ENCODE assay signal across 1 cellular context in the genomic region with DNA sequence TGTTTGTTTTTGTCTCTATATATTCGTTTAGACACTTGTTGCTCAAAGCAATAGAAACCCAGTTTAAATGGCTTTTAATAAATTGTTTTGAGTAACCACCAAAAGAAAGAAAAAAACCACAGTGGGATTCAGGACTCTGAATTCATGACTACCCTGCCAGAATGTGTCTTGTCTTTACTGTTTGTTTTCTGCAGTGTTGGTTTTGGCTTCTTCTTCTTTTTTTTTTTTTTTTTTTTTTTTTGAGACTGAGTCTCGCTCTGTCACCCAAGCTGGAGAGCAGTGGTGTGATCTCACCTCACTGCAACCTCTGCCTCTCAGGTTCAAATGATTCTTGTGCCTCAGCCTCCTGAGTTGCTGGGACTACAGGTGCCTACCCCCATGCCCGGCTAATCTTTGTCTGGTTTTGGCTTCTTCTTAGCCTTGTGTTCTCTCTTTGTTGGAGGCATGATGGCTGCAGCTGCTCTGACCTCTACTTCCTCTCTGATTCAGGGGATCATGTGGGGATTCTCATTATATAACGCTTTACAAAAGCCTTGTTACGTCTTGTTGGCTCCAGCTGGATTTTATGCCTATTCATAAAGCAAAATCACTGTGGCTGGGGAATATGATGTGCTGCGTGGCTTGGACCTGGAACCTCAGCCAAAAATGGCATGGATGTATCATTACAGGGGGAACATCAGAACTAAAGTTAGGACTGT.
TF ChIP-seq lines count a peak whose summit lies in the region.

No MANE protein-coding gene starts in this region.

TF ChIP-seq in liver, 16 proteins besides CTCF, POLR2A, EP300 and RAD21 (continued from another document):
- TF ChIP-seq, protein P1, sequence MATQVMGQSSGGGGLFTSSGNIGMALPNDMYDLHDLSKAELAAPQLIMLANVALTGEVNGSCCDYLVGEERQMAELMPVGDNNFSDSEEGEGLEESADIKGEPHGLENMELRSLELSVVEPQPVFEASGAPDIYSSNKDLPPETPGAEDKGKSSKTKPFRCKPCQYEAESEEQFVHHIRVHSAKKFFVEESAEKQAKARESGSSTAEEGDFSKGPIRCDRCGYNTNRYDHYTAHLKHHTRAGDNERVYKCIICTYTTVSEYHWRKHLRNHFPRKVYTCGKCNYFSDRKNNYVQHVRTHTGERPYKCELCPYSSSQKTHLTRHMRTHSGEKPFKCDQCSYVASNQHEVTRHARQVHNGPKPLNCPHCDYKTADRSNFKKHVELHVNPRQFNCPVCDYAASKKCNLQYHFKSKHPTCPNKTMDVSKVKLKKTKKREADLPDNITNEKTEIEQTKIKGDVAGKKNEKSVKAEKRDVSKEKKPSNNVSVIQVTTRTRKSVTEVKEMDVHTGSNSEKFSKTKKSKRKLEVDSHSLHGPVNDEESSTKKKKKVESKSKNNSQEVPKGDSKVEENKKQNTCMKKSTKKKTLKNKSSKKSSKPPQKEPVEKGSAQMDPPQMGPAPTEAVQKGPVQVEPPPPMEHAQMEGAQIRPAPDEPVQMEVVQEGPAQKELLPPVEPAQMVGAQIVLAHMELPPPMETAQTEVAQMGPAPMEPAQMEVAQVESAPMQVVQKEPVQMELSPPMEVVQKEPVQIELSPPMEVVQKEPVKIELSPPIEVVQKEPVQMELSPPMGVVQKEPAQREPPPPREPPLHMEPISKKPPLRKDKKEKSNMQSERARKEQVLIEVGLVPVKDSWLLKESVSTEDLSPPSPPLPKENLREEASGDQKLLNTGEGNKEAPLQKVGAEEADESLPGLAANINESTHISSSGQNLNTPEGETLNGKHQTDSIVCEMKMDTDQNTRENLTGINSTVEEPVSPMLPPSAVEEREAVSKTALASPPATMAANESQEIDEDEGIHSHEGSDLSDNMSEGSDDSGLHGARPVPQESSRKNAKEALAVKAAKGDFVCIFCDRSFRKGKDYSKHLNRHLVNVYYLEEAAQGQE (IDR thresholded peaks at IDR 0.05) = no peak
- peak; percentile 43 for TF ChIP-seq YY1 (IDR thresholded peaks at IDR 0.05)
- no peak for TF ChIP-seq GABPA (IDR thresholded peaks at IDR 0.05 in 1 of 2, conservative IDR thresholded peaks at IDR 0.05 in 1 of 2)
- TF ChIP-seq JUND (IDR thresholded peaks at IDR 0.05) = peak in 1 of 2 donors; percentile 47
- no peak for TF ChIP-seq FOXA1 (IDR thresholded peaks at IDR 0.05)
- TF ChIP-seq, protein P2, sequence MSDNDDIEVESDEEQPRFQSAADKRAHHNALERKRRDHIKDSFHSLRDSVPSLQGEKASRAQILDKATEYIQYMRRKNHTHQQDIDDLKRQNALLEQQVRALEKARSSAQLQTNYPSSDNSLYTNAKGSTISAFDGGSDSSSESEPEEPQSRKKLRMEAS (IDR thresholded peaks at IDR 0.05) = no peak
- peak in 1 of 2 donors; percentile 53 for TF ChIP-seq RXRA (IDR thresholded peaks at IDR 0.05)
- TF ChIP-seq, protein P3, sequence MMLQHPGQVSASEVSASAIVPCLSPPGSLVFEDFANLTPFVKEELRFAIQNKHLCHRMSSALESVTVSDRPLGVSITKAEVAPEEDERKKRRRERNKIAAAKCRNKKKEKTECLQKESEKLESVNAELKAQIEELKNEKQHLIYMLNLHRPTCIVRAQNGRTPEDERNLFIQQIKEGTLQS (IDR thresholded peaks at IDR 0.05) = no peak
- no peak for TF ChIP-seq TAF1 (conservative IDR thresholded peaks at IDR 0.05)
- TF ChIP-seq HNF4G (IDR thresholded peaks at IDR 0.05) = no peak
- no peak for TF ChIP-seq SP1 (IDR thresholded peaks at IDR 0.05)
- peak; percentile 19 to 50 for TF ChIP-seq HNF4A (conservative IDR thresholded peaks at IDR 0.05)
- TF ChIP-seq, protein P4, sequence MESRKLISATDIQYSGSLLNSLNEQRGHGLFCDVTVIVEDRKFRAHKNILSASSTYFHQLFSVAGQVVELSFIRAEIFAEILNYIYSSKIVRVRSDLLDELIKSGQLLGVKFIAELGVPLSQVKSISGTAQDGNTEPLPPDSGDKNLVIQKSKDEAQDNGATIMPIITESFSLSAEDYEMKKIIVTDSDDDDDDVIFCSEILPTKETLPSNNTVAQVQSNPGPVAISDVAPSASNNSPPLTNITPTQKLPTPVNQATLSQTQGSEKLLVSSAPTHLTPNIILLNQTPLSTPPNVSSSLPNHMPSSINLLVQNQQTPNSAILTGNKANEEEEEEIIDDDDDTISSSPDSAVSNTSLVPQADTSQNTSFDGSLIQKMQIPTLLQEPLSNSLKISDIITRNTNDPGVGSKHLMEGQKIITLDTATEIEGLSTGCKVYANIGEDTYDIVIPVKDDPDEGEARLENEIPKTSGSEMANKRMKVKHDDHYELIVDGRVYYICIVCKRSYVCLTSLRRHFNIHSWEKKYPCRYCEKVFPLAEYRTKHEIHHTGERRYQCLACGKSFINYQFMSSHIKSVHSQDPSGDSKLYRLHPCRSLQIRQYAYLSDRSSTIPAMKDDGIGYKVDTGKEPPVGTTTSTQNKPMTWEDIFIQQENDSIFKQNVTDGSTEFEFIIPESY (IDR thresholded peaks at IDR 0.05) = no peak
- TF ChIP-seq EGR1 (IDR thresholded peaks at IDR 0.05; ENCODE audit: low read depth in 2 of 2) = no peak
- TF ChIP-seq FOXA2 (IDR thresholded peaks at IDR 0.05) = no peak
